In genomic region chr5:14444988-14445387, GRCh38 we compare ENCODE assay signal across 1 cellular context.
TF ChIP-seq lines count a peak whose summit lies in the region.

No MANE protein-coding gene starts in this region.

TF ChIP-seq in HepG2, 621 proteins besides CTCF, POLR2A, EP300 and RAD21 (continued from another document):
- TF ChIP-seq PRDM10 (CRISPR knock-in tag; IDR thresholded peaks at IDR 0.05; ENCODE audit: low read depth) (no peak), ZNF510 (CRISPR knock-in tag; IDR thresholded peaks at IDR 0.05; ENCODE audit: low read depth) (no peak), CHCHD3 (CRISPR knock-in tag; IDR thresholded peaks at IDR 0.05) (no peak), GABPB1 (CRISPR knock-in tag; IDR thresholded peaks at IDR 0.05) (no peak), ZBTB7B (CRISPR knock-in tag; IDR thresholded peaks at IDR 0.05) (no peak), MAFK (conservative IDR thresholded peaks at IDR 0.05 in 1 of 2, IDR thresholded peaks at IDR 0.05 in 1 of 2; ENCODE audit: low read length in 2 of 2) (no peak), HMG20A (CRISPR knock-in tag; IDR thresholded peaks at IDR 0.05; ENCODE audit: borderline replicate concordance) (no peak), ZNF737 (CRISPR knock-in tag; IDR thresholded peaks at IDR 0.05; ENCODE audit: borderline replicate concordance) (no peak)
